ENCODE assay signal across 13 cellular contexts in genomic region chr17:62906881-62907280, GRCh38. TPM values are rescaled to one million over a fixed set of nuclear protein-coding genes. Genes with fewer than 3 reads are reported as not detected.
DNase-seq lines count a peak whose midpoint lies in the region; TF ChIP-seq lines count a peak whose summit lies in the region.
"Had no signal": no experiment of that assay in that cellular context is flagged by ENCODE, and none has a peak within 500 bp of the region (broad histone marks: within the 10 kb centered on the region; RNA-seq: fewer than 3 reads in every experiment).

No MANE protein-coding gene starts in this region.

- no peak for TF ChIP-seq EP300 in Ishikawa (IDR thresholded peaks at IDR 0.05; ENCODE audit: borderline replicate concordance)

- in situ Hi-C loops in Caki2 (cut with HindIII; ENCODE audit: low pct_unique_long_range_greater_than_20kb, low sequenced_read_pairs): no loop called here

- no peak for TF ChIP-seq RAD21 in Ishikawa (IDR thresholded peaks at IDR 0.05; ENCODE audit: low read depth)

- peak; percentile 21 for DNase-seq in Caki2 (ENCODE audit: low read depth)
- DNase-seq in kidney tubule cell (ENCODE audit: low spot score): peak; percentile 65
- DNase-seq in renal cortical epithelial cell (ENCODE audit: low read depth): peak; percentile 67
- no peak for DNase-seq in NCI-H1417 treated with DMSO at 0.1 percent for 48 hours (lab: John Stamatoyannopoulos, UW)
- DNase-seq in amygdala (lab: John Stamatoyannopoulos, UW): no peak
- DNase-seq in activated CD8-positive, alpha-beta memory T cell treated with anti-CD3 and anti-CD28 coated beads, Interleukin-2, amount 50 U/mL, for 48 hours: no peak
- DNase-seq: C1 segment of cervical spinal cord; CD4-positive, alpha-beta T cell; DMS153; GF-D8; GOT3; H9 had no signal

TF ChIP-seq in Ishikawa, 13 proteins besides CTCF, POLR2A, EP300 and RAD21:
- TF ChIP-seq TEAD4 (IDR thresholded peaks at IDR 0.05) (peak; percentile 44; the same call in 1 of the 2 replicates), TAF1 (IDR thresholded peaks at IDR 0.05; ENCODE audit: low read depth) (no peak)

RNA-seq across cellular contexts. Expression of gene TANC2, which starts 59.2 kb away (rescaled TPM):
- total RNA-seq in Caki2 (2014; rRNA removed; shearing (Covaris generic); ENCODE audit: low replicate concordance): 4.8 and 5.1 TPM in 2 replicates
- 37.9 and 89.6 TPM in 2 replicates for total RNA-seq in renal cortical epithelial cell

Comparison
In these comparisons a context has a peak if more than half of its experiments do, and no peak if none do; other contexts are left out.
1. DNase-seq: peak in Caki2 (single experiment), kidney tubule cell (single experiment) and renal cortical epithelial cell (single experiment); none in NCI-H1417 treated with DMSO at 0.1 percent for 48 hours (single experiment), amygdala (0 of 56) and activated CD8-positive, alpha-beta memory T cell treated with anti-CD3 and anti-CD28 coated beads, Interleukin-2, amount 50 U/mL, for 48 hours (single experiment).